Comparison of ENCODE assay signal across 15 cellular contexts in the genomic region with DNA sequence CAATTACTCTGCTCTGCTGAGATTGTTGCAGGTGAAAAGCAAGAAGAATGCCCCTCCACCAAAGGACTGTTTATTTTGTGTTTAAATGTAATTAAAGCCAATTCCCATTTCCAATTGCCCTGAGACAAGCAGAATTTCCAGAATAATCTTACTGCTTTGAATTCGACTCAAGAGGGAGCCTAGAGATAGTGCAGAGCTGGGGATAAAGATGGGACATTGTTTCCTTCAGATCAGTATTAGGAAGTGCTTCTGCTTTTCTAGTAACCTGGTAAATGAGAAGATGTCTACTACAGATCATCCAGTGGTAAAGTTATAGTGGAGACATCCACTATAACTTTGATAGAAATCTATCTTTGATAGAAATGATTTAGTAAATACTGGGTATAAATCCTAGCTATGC.
"Had no signal": no experiment of that assay in that cellular context is flagged by ENCODE, and none has a peak within 500 bp of the region (broad histone marks: within the 10 kb centered on the region; RNA-seq: fewer than 3 reads in every experiment).

No MANE protein-coding gene starts in this region.

- H3K36me3 Mint-ChIP-seq: mesothelial cell of epicardium had no signal

- ATAC-seq: activated CD8-positive, alpha-beta T cell treated with anti-CD3 and anti-CD28 coated beads, Interleukin-2, amount 10 ng/mL, durations not matched to agents 7 days and 5 days; gastroesophageal sphincter; right cardiac atrium had no signal

- H3K27me3 Mint-ChIP-seq: progenitor cell of endocrine pancreas had no signal

- H3K4me3 ChIP-seq: colonic mucosa, gastroesophageal sphincter had no signal

- H3K27ac ChIP-seq: colonic mucosa, gastroesophageal sphincter, VCaP had no signal

- H3K9me3 Mint-ChIP-seq: activated T-helper 1 cell treated with anti-CD3 and anti-CD28 coated beads, Interleukin-12 subunit alpha, Interleukin-12 subunit beta, Interleukin-2, Interleukin-4 antibody, amounts not matched to agents 30 ng/mL and 10 ng/mL and 1 ng/mL, durations not matched to agents 14 hours and 24 hours and 36 hours; mesothelial cell of epicardium had no signal

- H3K27ac Mint-ChIP-seq: activated CD8-positive, alpha-beta T cell treated with anti-CD3 and anti-CD28 coated beads, Interleukin-2, amount 10 ng/mL, durations not matched to agents 7 days and 5 days; activated T-helper 1 cell treated with anti-CD3 and anti-CD28 coated beads, Interleukin-12 subunit alpha, Interleukin-12 subunit beta, Interleukin-2, Interleukin-4 antibody, amounts not matched to agents 30 ng/mL and 10 ng/mL and 1 ng/mL, durations not matched to agents 14 hours and 24 hours and 36 hours; mesothelial cell of epicardium; progenitor cell of endocrine pancreas had no signal

- FAIRE-seq: small intestine, urothelium cell line had no signal

- DNase-seq: activated CD4-positive, alpha-beta T cell treated with anti-CD3 and anti-CD28 coated beads for 4 hours; activated CD8-positive, alpha-beta T cell treated with anti-CD3 and anti-CD28 coated beads, Interleukin-2, amount 10 ng/mL, durations not matched to agents 7 days and 5 days; activated naive CD4-positive, alpha-beta T cell; colonic mucosa; effector CD4-positive, alpha-beta T cell; kidney glomerular epithelial cell; nucleus accumbens; right cardiac atrium; small intestine had no signal

- H3K4me1 ChIP-seq: colonic mucosa, gastroesophageal sphincter had no signal

- H3K27me3 ChIP-seq: colonic mucosa, gastroesophageal sphincter had no signal

- H3K9me3 ChIP-seq: colonic mucosa, gastroesophageal sphincter had no signal

- H3K36me3 ChIP-seq: colonic mucosa, gastroesophageal sphincter had no signal

- H3K4me3 Mint-ChIP-seq: activated CD8-positive, alpha-beta T cell treated with anti-CD3 and anti-CD28 coated beads, Interleukin-2, amount 10 ng/mL, durations not matched to agents 7 days and 5 days; activated T-helper 1 cell treated with anti-CD3 and anti-CD28 coated beads, Interleukin-12 subunit alpha, Interleukin-12 subunit beta, Interleukin-2, Interleukin-4 antibody, amounts not matched to agents 30 ng/mL and 10 ng/mL and 1 ng/mL, durations not matched to agents 14 hours and 24 hours and 36 hours; mesothelial cell of epicardium had no signal
